21 cellular contexts compared by ENCODE assay signal in the genomic region with DNA sequence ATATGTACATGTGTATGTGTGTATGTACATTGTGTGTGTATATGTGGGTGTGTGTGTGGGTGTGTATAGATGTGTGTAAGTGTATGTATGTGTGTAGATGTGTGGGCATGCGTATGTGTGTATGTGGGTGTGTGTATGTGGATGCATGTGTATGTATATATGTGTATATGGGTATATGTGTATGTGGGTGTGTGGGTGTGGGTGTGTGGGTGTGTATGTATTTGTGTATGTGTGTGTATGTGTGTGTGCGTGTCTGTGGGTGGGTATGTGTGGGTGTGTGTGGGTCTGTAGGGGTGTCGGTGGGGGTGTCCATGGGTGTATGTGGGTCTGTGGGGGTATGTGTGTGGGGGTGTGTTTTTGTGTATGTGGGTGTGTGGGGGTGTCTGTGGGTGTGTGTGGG.
DNase-seq lines count a peak whose midpoint lies in the region; ATAC-seq, FAIRE-seq and TF ChIP-seq lines count a peak whose summit lies in the region.
"Had no signal": no experiment of that assay in that cellular context is flagged by ENCODE, and none has a peak within 500 bp of the region (broad histone marks: within the 10 kb centered on the region; RNA-seq: fewer than 3 reads in every experiment).

No MANE protein-coding gene starts in this region.

- 9% methylated on average over 3 of the region's 3 CpGs for WGBS in K562 (ENCODE audit: insufficient coverage, low coverage, missing lambda C conversion rate)
- WGBS in trophoblast cell (ENCODE audit: extremely low coverage, insufficient coverage, insufficient read length): no CpG with 5 or more reads among the region's 3 CpGs

- no peak overlapping the region for H2BK5ac ChIP-seq in trophoblast cell (ENCODE audit: low read depth, low read length, poor library complexity)

- peaks cover 5% of the 10 kb centered on the region for H3K9me1 ChIP-seq in K562 (ENCODE audit: control insufficient read depth, insufficient read depth, low read length)

- no TSS peak for BruUV-seq in K562 (replicated peaks; lab: Mats Ljungman, UMichigan)

- DNase-seq in activated effector memory CD4-positive, alpha-beta T cell treated with anti-CD3 and anti-CD28 coated beads, Interleukin-2, amount 50 U/mL, for 16 hours: peak; percentile 6
- no peak for DNase-seq in activated effector memory CD4-positive, alpha-beta T cell treated with Interleukin-2 at 50 U/mL for 16 hours
- DNase-seq in K562 (ENCODE audit: extremely low read depth in 1 of 4, low spot score in 3 of 4): no peak
- DNase-seq in trophoblast cell: no peak
- DNase-seq in SKM-1 treated with dmso at 0.1 percent for 144 hours (lab: John Stamatoyannopoulos, UW; ENCODE audit: unreplicated experiment): no peak
- DNase-seq in AG08396 (ENCODE audit: low spot score): no peak
- DNase-seq in brain microvascular endothelial cell: no peak
- DNase-seq: 8988T; CD4-positive, alpha-beta T cell; MM.1S; NCI-H2029 treated with DMSO at 0.1 percent for 48 hours; NCI-H2227 treated with DMSO at 0.1 percent for 48 hours; NCI-H526 treated with DMSO at 0.1 percent for 48 hours; SHP77 treated with DMSO at 0.1 percent for 48 hours had no signal

- H3K27me3 ChIP-seq in K562 (ENCODE audit: control insufficient read depth in 2 of 2, insufficient read depth in 2 of 2, low read length in 2 of 2) (peaks cover 16 to 59% of the 10 kb centered on the region in 2 experiments; a peak in 4 of 5 replicates), trophoblast cell (ENCODE audit: insufficient read depth, low read length) (no peaks in the 10 kb centered on the region), brain microvascular endothelial cell (replicated peaks) (no peaks in the 10 kb centered on the region)
- H3K27me3 ChIP-seq: BLaER1 had no signal

- TF ChIP-seq RAD21 in K562 (CRISPR knock-in tag; conservative IDR thresholded peaks at IDR 0.05 in 1 of 2, IDR thresholded peaks at IDR 0.05 in 1 of 2): no peak

- H3K14ac ChIP-seq in trophoblast cell (ENCODE audit: low read length): no peak overlapping the region

- no peak for TF ChIP-seq EP300 in K562 (IDR thresholded peaks at IDR 0.05; ENCODE audit: low read length)

- no peak overlapping the region for H4K91ac ChIP-seq in trophoblast cell (ENCODE audit: low read depth, low read length)

- CTCF ChIA-PET in K562 (lab: Yijun Ruan, JAX; ENCODE audit: low intra/inter-chr PET ratio): no interaction called here

- no peaks in the 10 kb centered on the region for H3K79me2 ChIP-seq in K562 (ENCODE audit: control insufficient read depth, insufficient read depth, low read length)
- H3K79me2 ChIP-seq in trophoblast cell (ENCODE audit: control insufficient read depth, insufficient read depth, low read length, poor library complexity): no peaks in the 10 kb centered on the region

- H3K4me3 ChIP-seq in K562: no peak overlapping the region
- H3K4me3 ChIP-seq in trophoblast cell (ENCODE audit: low read depth, low read length): peak overlapping the region; percentile 16
- H3K4me3 ChIP-seq in brain microvascular endothelial cell (ENCODE audit: low read depth, low read length): no peak overlapping the region
- H3K4me3 ChIP-seq: BLaER1, GM23338, HAP-1 had no signal

- H4K20me1 ChIP-seq in K562 (replicated peaks; ENCODE audit: control insufficient read depth, insufficient read depth, low read length): no peaks in the 10 kb centered on the region; the same call in 1 of the 2 replicates
- H4K20me1 ChIP-seq: BLaER1 had no signal

- no peaks in the 10 kb centered on the region for H3K9me3 ChIP-seq in K562 (replicated peaks; ENCODE audit: control insufficient read depth, insufficient read depth, low read depth, low read length)
- peaks cover 23% of the 10 kb centered on the region for H3K9me3 ChIP-seq in trophoblast cell (ENCODE audit: insufficient read depth, low read depth, low read length)
- H3K9me3 ChIP-seq: HAP-1 had no signal

- no peak overlapping the region for H2BK120ac ChIP-seq in trophoblast cell (ENCODE audit: insufficient read depth, low read length, poor library complexity)

- no peak overlapping the region for H2AFZ ChIP-seq in K562 (ENCODE audit: low read depth, low read length)
- no peak overlapping the region for H2AFZ ChIP-seq in trophoblast cell (ENCODE audit: insufficient read depth, low read length, poor library complexity)
- H2AFZ ChIP-seq: GM23338 had no signal

- no peak for FAIRE-seq in K562 (lab: Jason Lieb, UNC)
- FAIRE-seq: D721Med had no signal

- H3K23ac ChIP-seq in trophoblast cell (ENCODE audit: low read length): no peak overlapping the region

- H4K12ac ChIP-seq in trophoblast cell (ENCODE audit: low read depth, low read length): no peak overlapping the region

- H3K18ac ChIP-seq in trophoblast cell (ENCODE audit: low read length): no peak overlapping the region

- no peak overlapping the region for H2AK5ac ChIP-seq in trophoblast cell (ENCODE audit: low read length)

- intact Hi-C loops in K562 (cut with micrococcal nuclease): no loop called here

- H3K27ac ChIP-seq in K562 (ENCODE audit: extremely low read depth, low read depth, low read length): no peak overlapping the region
- no peak overlapping the region for H3K27ac ChIP-seq in trophoblast cell (ENCODE audit: low read depth, low read length)
- H3K27ac ChIP-seq in brain microvascular endothelial cell: no peak overlapping the region
- H3K27ac ChIP-seq: BLaER1, KMS-11, RWPE1 had no signal

- H3K4me1 ChIP-seq in K562 (replicated peaks in 1 of 2; ENCODE audit: control insufficient read depth in 2 of 2, insufficient read depth in 2 of 2, low read length in 2 of 2) (no peaks in the 10 kb centered on the region; a peak in 1 of 5 replicates), trophoblast cell (ENCODE audit: control insufficient read depth in 1 of 2, insufficient read depth in 2 of 2, low read length in 2 of 2) (no peaks in the 10 kb centered on the region)
- H3K4me1 ChIP-seq: BLaER1, HAP-1 had no signal

- in situ Hi-C loops in K562 (cut with MboI): no loop called here
- in situ Hi-C loops in brain microvascular endothelial cell (cut with HindIII; ENCODE audit: low pct_ligation_motif_present, low sequenced_read_pairs): no loop called here

- POLR2A ChIA-PET in K562 (lab: Yijun Ruan, JAX): no interaction called here

- no peaks in the 10 kb centered on the region for H3K79me1 ChIP-seq in trophoblast cell (ENCODE audit: low read length)

- H3K9ac ChIP-seq in K562 (ENCODE audit: insufficient read depth in 1 of 2, low read depth in 2 of 2, low read length in 2 of 2) (no peak overlapping the region), trophoblast cell (ENCODE audit: low read length) (no peak overlapping the region)
- H3K9ac ChIP-seq: BLaER1, KMS-11 had no signal

- no peak overlapping the region for H2BK12ac ChIP-seq in trophoblast cell (ENCODE audit: low read length)

- no peak overlapping the region for H3K4ac ChIP-seq in trophoblast cell (ENCODE audit: low read depth, low read length)

- TF ChIP-seq CTCF in K562 (IDR thresholded peaks at IDR 0.05 in 2 of 3, conservative IDR thresholded peaks at IDR 0.05 in 1 of 3; ENCODE audit: insufficient read depth in 2 of 3, low read depth in 1 of 3, low read length in 3 of 3) (no peak), brain microvascular endothelial cell (IDR thresholded peaks at IDR 0.05; ENCODE audit: low read depth, low read length, missing control alignments) (no peak)

- TF ChIP-seq POLR2A in K562 (conservative IDR thresholded peaks at IDR 0.05): no peak

- no peak overlapping the region for H3K4me2 ChIP-seq in K562 (ENCODE audit: insufficient read depth, low read length)
- no peak overlapping the region for H3K4me2 ChIP-seq in trophoblast cell (ENCODE audit: low read length)
- H3K4me2 ChIP-seq: BLaER1, GM23338, KMS-11 had no signal

- no peak overlapping the region for H4K8ac ChIP-seq in trophoblast cell (ENCODE audit: low read depth, low read length)

- no peak for ATAC-seq in K562
- ATAC-seq: GM23338, Panc1 had no signal

- no peaks in the 10 kb centered on the region for H3K36me3 ChIP-seq in K562 (ENCODE audit: control insufficient read depth, insufficient read depth, low read length)
- H3K36me3 ChIP-seq in trophoblast cell (ENCODE audit: control insufficient read depth in 1 of 2, insufficient read depth in 2 of 2, low read length in 2 of 2): no peaks in the 10 kb centered on the region
- H3K36me3 ChIP-seq in brain microvascular endothelial cell (replicated peaks): no peaks in the 10 kb centered on the region
- H3K36me3 ChIP-seq: BLaER1, HAP-1 had no signal

TF ChIP-seq in K562, 482 proteins besides CTCF, POLR2A, EP300 and RAD21:
- no peak for TF ChIP-seq BACH1 (tag; IDR thresholded peaks at IDR 0.05)
- TF ChIP-seq EGR1 (conservative IDR thresholded peaks at IDR 0.05): peak; percentile 67
- TF ChIP-seq KDM1A (IDR thresholded peaks at IDR 0.05): peak in 1 of 2 experiments; percentile 39; a peak in 1 of 4 replicates
